32 cellular contexts compared by ENCODE assay signal in genomic region chr17:36740157-36740556, GRCh38.
"Had no signal": no experiment of that assay in that cellular context is flagged by ENCODE, and none has a peak within 500 bp of the region (broad histone marks: within the 10 kb centered on the region; RNA-seq: fewer than 3 reads in every experiment).

No MANE protein-coding gene starts in this region.

- H3K4me3 Mint-ChIP-seq: activated B cell treated with CpG ODN at 0.5 μM for 24 hours; activated CD4-positive, alpha-beta memory T cell treated with anti-CD3 and anti-CD28 coated beads for 36 hours; activated CD4-positive, alpha-beta T cell treated with anti-CD3 and anti-CD28 coated beads for 36 hours; activated CD4-positive, alpha-beta T cell treated with anti-CD3 and anti-CD28 coated beads, Interleukin-2, amount 10 ng/mL, durations not matched to agents 24 days and 14 days; activated CD8-positive, alpha-beta memory T cell treated with anti-CD3 and anti-CD28 coated beads, Interleukin-2, amount 10 ng/mL, durations not matched to agents 7 days and 5 days; activated CD8-positive, alpha-beta T cell treated with anti-CD3 and anti-CD28 coated beads, Interleukin-2, amount 10 ng/mL, durations not matched to agents 7 days and 5 days; activated naive CD4-positive, alpha-beta T cell treated with anti-CD3 and anti-CD28 coated beads, Interleukin-2, amount 10 ng/mL, durations not matched to agents 7 days and 5 days; activated naive CD8-positive, alpha-beta T cell; T-helper 17 cell; T-helper 2 cell treated with Interferon-gamma antibody and Interleukin-4, amounts not matched to agents 5 μg/mL and 100 μg/mL, for 36 hours had no signal

- DNase-seq: activated B cell treated with CpG ODN at 0.5 μM for 24 hours; activated CD4-positive, alpha-beta memory T cell treated with anti-CD3 and anti-CD28 coated beads for 36 hours; activated CD4-positive, alpha-beta T cell treated with anti-CD3 and anti-CD28 coated beads for 36 hours; activated CD4-positive, alpha-beta T cell treated with anti-CD3 and anti-CD28 coated beads, Interleukin-2, amount 10 ng/mL, durations not matched to agents 24 days and 14 days; activated CD4-positive, CD25-positive, alpha-beta regulatory T cell treated with anti-CD3 and anti-CD28 coated beads, Interleukin-2, amount 50 U/mL, for 72 hours; activated CD8-positive, alpha-beta memory T cell treated with anti-CD3 and anti-CD28 coated beads, Interleukin-2, amount 10 ng/mL, durations not matched to agents 7 days and 5 days; activated CD8-positive, alpha-beta memory T cell treated with anti-CD3 and anti-CD28 coated beads, Interleukin-2, amount 50 U/mL, for 4 hours; activated CD8-positive, alpha-beta T cell treated with anti-CD3 and anti-CD28 coated beads, Interleukin-2, amount 10 ng/mL, durations not matched to agents 7 days and 5 days; activated gamma-delta T cell; activated naive CD4-positive, alpha-beta T cell; activated naive CD4-positive, alpha-beta T cell treated with anti-CD3 and anti-CD28 coated beads, Interleukin-2, amount 10 ng/mL, durations not matched to agents 7 days and 5 days; activated T-cell treated with anti-CD3 and anti-CD28 coated beads, Interleukin-2, amount 50 U/mL, for 1 hour; activated T-cell treated with anti-CD3 and anti-CD28 coated beads, Interleukin-2, amount 50 U/mL, for 48 hours; amniotic stem cell; anterior cingulate cortex; caudate nucleus; colonic mucosa; effector CD8-positive, alpha-beta T cell; esophagus squamous epithelium; foreskin melanocyte; glutamatergic neuron; heart left ventricle; T-helper 1 cell; T-helper 17 cell; T1000; WERI-Rb-1 had no signal

- H3K27ac Mint-ChIP-seq: activated B cell treated with CpG ODN at 0.5 μM for 24 hours; activated CD4-positive, alpha-beta memory T cell treated with anti-CD3 and anti-CD28 coated beads for 36 hours; activated CD4-positive, alpha-beta T cell treated with anti-CD3 and anti-CD28 coated beads for 36 hours; activated CD4-positive, alpha-beta T cell treated with anti-CD3 and anti-CD28 coated beads, Interleukin-2, amount 10 ng/mL, durations not matched to agents 24 days and 14 days; activated CD8-positive, alpha-beta memory T cell treated with anti-CD3 and anti-CD28 coated beads, Interleukin-2, amount 10 ng/mL, durations not matched to agents 7 days and 5 days; activated CD8-positive, alpha-beta T cell treated with anti-CD3 and anti-CD28 coated beads, Interleukin-2, amount 10 ng/mL, durations not matched to agents 7 days and 5 days; activated naive CD4-positive, alpha-beta T cell treated with anti-CD3 and anti-CD28 coated beads, Interleukin-2, amount 10 ng/mL, durations not matched to agents 7 days and 5 days; activated naive CD8-positive, alpha-beta T cell; T-helper 17 cell; T-helper 2 cell treated with Interferon-gamma antibody and Interleukin-4, amounts not matched to agents 5 μg/mL and 100 μg/mL, for 36 hours had no signal

- H3K4me3 ChIP-seq: colonic mucosa, esophagus squamous epithelium, heart left ventricle had no signal

- H3K4me1 Mint-ChIP-seq: activated B cell treated with CpG ODN at 0.5 μM for 24 hours; activated CD4-positive, alpha-beta T cell treated with anti-CD3 and anti-CD28 coated beads for 36 hours; activated CD4-positive, alpha-beta T cell treated with anti-CD3 and anti-CD28 coated beads, Interleukin-2, amount 10 ng/mL, durations not matched to agents 24 days and 14 days; activated CD8-positive, alpha-beta memory T cell treated with anti-CD3 and anti-CD28 coated beads, Interleukin-2, amount 10 ng/mL, durations not matched to agents 7 days and 5 days; activated naive CD4-positive, alpha-beta T cell treated with anti-CD3 and anti-CD28 coated beads, Interleukin-2, amount 10 ng/mL, durations not matched to agents 7 days and 5 days had no signal

- H3K4me1 ChIP-seq: colonic mucosa, esophagus squamous epithelium, heart left ventricle had no signal

- H3K36me3 ChIP-seq: colonic mucosa, esophagus squamous epithelium, heart left ventricle, WERI-Rb-1 had no signal

- H3K27ac ChIP-seq: colonic mucosa, epithelial cell of prostate, esophagus squamous epithelium, heart left ventricle, WERI-Rb-1 had no signal

- H3K9me3 ChIP-seq: colonic mucosa, esophagus squamous epithelium had no signal

- H3K36me3 Mint-ChIP-seq: activated CD4-positive, alpha-beta memory T cell treated with anti-CD3 and anti-CD28 coated beads for 36 hours; activated CD8-positive, alpha-beta memory T cell treated with anti-CD3 and anti-CD28 coated beads, Interleukin-2, amount 10 ng/mL, durations not matched to agents 7 days and 5 days; activated naive CD4-positive, alpha-beta T cell treated with anti-CD3 and anti-CD28 coated beads, Interleukin-2, amount 10 ng/mL, durations not matched to agents 7 days and 5 days; activated naive CD8-positive, alpha-beta T cell had no signal

- H3K27me3 Mint-ChIP-seq: activated CD4-positive, alpha-beta memory T cell treated with anti-CD3 and anti-CD28 coated beads for 36 hours; activated naive CD8-positive, alpha-beta T cell had no signal

- H3K9me3 Mint-ChIP-seq: activated B cell treated with CpG ODN at 0.5 μM for 24 hours; activated CD4-positive, alpha-beta memory T cell treated with anti-CD3 and anti-CD28 coated beads for 36 hours; activated CD4-positive, alpha-beta T cell treated with anti-CD3 and anti-CD28 coated beads, Interleukin-2, amount 10 ng/mL, durations not matched to agents 24 days and 14 days; activated naive CD4-positive, alpha-beta T cell treated with anti-CD3 and anti-CD28 coated beads, Interleukin-2, amount 10 ng/mL, durations not matched to agents 7 days and 5 days; T-helper 2 cell treated with Interferon-gamma antibody and Interleukin-4, amounts not matched to agents 5 μg/mL and 100 μg/mL, for 36 hours had no signal

- H3K27me3 ChIP-seq: colonic mucosa had no signal

- FAIRE-seq: astrocyte, endometrium, endothelial cell of umbilical vein had no signal

- ATAC-seq: activated CD4-positive, alpha-beta T cell treated with anti-CD3 and anti-CD28 coated beads for 36 hours; activated CD8-positive, alpha-beta memory T cell treated with anti-CD3 and anti-CD28 coated beads, Interleukin-2, amount 10 ng/mL, durations not matched to agents 7 days and 5 days; activated CD8-positive, alpha-beta T cell treated with anti-CD3 and anti-CD28 coated beads, Interleukin-2, amount 10 ng/mL, durations not matched to agents 7 days and 5 days; heart left ventricle; T-helper 17 cell had no signal
